In the genomic region with DNA sequence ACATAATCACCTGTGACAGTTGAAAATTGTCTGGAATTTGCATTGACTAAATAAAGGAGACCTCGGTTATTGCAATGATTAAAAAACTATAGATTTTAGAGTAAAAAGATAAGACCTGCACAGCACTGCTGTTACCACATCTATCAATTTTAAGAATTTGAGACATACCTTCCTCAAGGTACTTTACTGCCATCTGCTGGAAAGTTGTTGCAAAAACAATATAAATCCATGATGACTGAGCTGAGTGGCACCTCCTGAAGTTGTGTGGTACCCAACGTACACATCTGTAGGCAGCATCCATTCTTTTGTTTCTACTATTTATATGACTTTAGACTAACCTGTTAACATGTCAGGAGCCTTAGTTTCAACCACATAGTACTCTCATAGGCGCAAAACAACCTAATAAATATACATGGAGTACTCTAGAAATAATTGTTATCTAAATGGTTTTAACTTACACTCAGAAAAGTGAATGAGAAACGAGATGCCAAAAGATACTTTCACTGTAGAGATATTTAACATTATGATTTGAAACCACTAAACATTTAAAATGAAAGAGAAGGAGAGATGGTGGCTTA, we compare ENCODE assay signal across 8 cellular contexts.
A peak's percentile ranks its signal among the peaks of the same experiment; 100 is the strongest.
DNase-seq lines count a peak whose midpoint lies in the region; ATAC-seq, FAIRE-seq and TF ChIP-seq lines count a peak whose summit lies in the region.

No MANE protein-coding gene starts in this region.

- POLR2A ChIA-PET in BJ (lab: Charles Lee) (no interaction called here), GM12878 (lab: Charles Lee) (no interaction called here)

- peak; percentile 74 for ATAC-seq in GM18517 (IDR thresholded peaks at IDR 0.05; ENCODE audit: unreplicated experiment)
- peak; percentile 57 for ATAC-seq in HG03565 (IDR thresholded peaks at IDR 0.05; ENCODE audit: unreplicated experiment)
- peak; percentile 92 for ATAC-seq in GM12878

- peaks cover 23% of the 10 kb centered on the region for H3K36me3 ChIP-seq in BJ (ENCODE audit: control insufficient read depth, insufficient read depth, low read length)
- peaks cover 13 to 32% of the 10 kb centered on the region in 2 experiments for H3K36me3 ChIP-seq in GM12878 (ENCODE audit: control insufficient read depth in 2 of 2, insufficient read depth in 2 of 2, low read length in 1 of 2)
- peaks cover 52 to 98% (median 95%) of the 10 kb centered on the region in 4 donors for H3K36me3 ChIP-seq in stomach

- H3K4me1 ChIP-seq in GM12878 (ENCODE audit: control insufficient read depth, insufficient read depth, low read length) (no peaks in the 10 kb centered on the region), stomach (no peaks in the 10 kb centered on the region)

- intact Hi-C loops in GM12878 (cut with micrococcal nuclease; ENCODE audit: unreplicated experiment) (loop anchor here (1.0 to 5.0 kb wide), 3 partner anchors 304 to 507 kb away; a partner anchor contains a TSS), stomach (cut with DNase I; ENCODE audit: low total_unique reads) (no loop called here), posterior vena cava (cut with DNase I) (loop anchor here in 1 of 2 donors (10.0 kb wide), 1 partner anchor 697 kb away; no protein-coding TSS in a partner anchor)

- in situ Hi-C loops in GM12878 (cut with MboI), result loop anchor here (25.0 kb wide), 1 partner anchor 321 kb away; no protein-coding TSS in a partner anchor

- RAD21 ChIA-PET in GM12878 (lab: Charles Lee; ENCODE audit: unreplicated experiment), result interaction anchor here (0.6 to 2.7 kb wide), 25 partner anchors 9 to 1293 kb away, joined by 3 to 23 read pairs (median 4); no protein-coding TSS in a partner anchor

- H3K9ac ChIP-seq in GM12878 (ENCODE audit: control insufficient read depth, insufficient read depth, low read length), result no peak overlapping the region

- TF ChIP-seq EP300 in GM12878 (IDR thresholded peaks at IDR 0.05; ENCODE audit: borderline replicate concordance in 1 of 2, control insufficient read depth in 1 of 2, low read depth in 2 of 2, low read length in 2 of 2) (no peak), stomach (IDR thresholded peaks at IDR 0.05) (no peak)

- TF ChIP-seq CTCF in BJ (IDR thresholded peaks at IDR 0.05; ENCODE audit: insufficient read depth, low read depth, low read length) (peak; percentile 54), GM12878 (IDR thresholded peaks at IDR 0.05 in 2 of 3, conservative IDR thresholded peaks at IDR 0.05 in 1 of 3; ENCODE audit: control insufficient read depth in 2 of 3, extremely low read depth in 1 of 3, insufficient read depth in 1 of 3, low read depth in 3 of 3, low read length in 3 of 3) (peak; percentile 53 to 67 (median 59); a peak in 5 of 6 replicates), stomach (IDR thresholded peaks at IDR 0.05) (peak in 4 of 7 experiments; percentile 14 to 72 (median 62))

- CTCF ChIA-PET in BJ (lab: Yijun Ruan, JAX), result interaction anchor here (0.7 to 2.7 kb wide), 12 partner anchors 9 to 503 kb away, joined by 3 to 20 read pairs (median 4); a partner anchor contains a TSS
- CTCF ChIA-PET in GM12878 (lab: Yijun Ruan, JAX), result interaction anchor here (0.6 to 5.4 kb wide), 54 partner anchors 9 to 1380 kb away, joined by 3 to 85 read pairs (median 4); no protein-coding TSS in a partner anchor

- peak; percentile 90 for FAIRE-seq in GM12878 (lab: Jason Lieb, UNC)

- H3K27me3 Mint-ChIP-seq in immature natural killer cell (ENCODE audit: low read depth in 3 of 3), result peaks cover 0 to 4% (median 0%) of the 10 kb centered on the region in 3 donors

- no peak for TF ChIP-seq POLR2A in GM12878 (IDR thresholded peaks at IDR 0.05; ENCODE audit: low read depth, low read length)
- TF ChIP-seq POLR2A in stomach (IDR thresholded peaks at IDR 0.05), result no peak

- WGBS in GM12878 (ENCODE audit: insufficient coverage, insufficient replicate concordance, low lambda C conversion rate, missing lambda C conversion rate), result 26% methylated on average over 4 of the region's 4 CpGs
- WGBS in stomach, 5 donors, result 32 to 43% (median 34%) methylated on average over 4 of the region's 4 CpGs

- SMC1A ChIA-PET in GM12878 (lab: Charles Lee; ENCODE audit: uncharacterized antibody, unreplicated experiment), result interaction anchor here (0.6 to 2.5 kb wide), 36 partner anchors 9 to 776 kb away, joined by 3 to 20 read pairs (median 4); no protein-coding TSS in a partner anchor

- peak; percentile 73 for TF ChIP-seq RAD21 in GM12878 (IDR thresholded peaks at IDR 0.05; ENCODE audit: insufficient read depth, low read depth, low read length)

- H3K27ac Mint-ChIP-seq in immature natural killer cell, result peak overlapping the region in 2 of 6 donors; percentile 28 to 42

- H3K4me3 Mint-ChIP-seq in immature natural killer cell, result no peak overlapping the region

- no peak for DNase-seq in BJ (ENCODE audit: low read depth)
- peak; percentile 79 for DNase-seq in NCI-H69 (lab: John Stamatoyannopoulos, UW)
- peak; percentile 24 for DNase-seq in GM12878 (ENCODE audit: low read depth, low spot score)
- peak; percentile 46 to 60 (median 53) for DNase-seq in immature natural killer cell
- no peak for DNase-seq in stomach
- no peak for DNase-seq in posterior vena cava (ENCODE audit: low spot score)

- no peaks in the 10 kb centered on the region for H3K79me2 ChIP-seq in GM12878 (ENCODE audit: control insufficient read depth, insufficient read depth, low read length)

- H3K27me3 ChIP-seq in BJ (ENCODE audit: control insufficient read depth, insufficient read depth, low read length), result no peaks in the 10 kb centered on the region
- no peaks in the 10 kb centered on the region for H3K27me3 ChIP-seq in GM12878 (replicated peaks in 1 of 2; ENCODE audit: control insufficient read depth in 2 of 2, insufficient read depth in 2 of 2, low read length in 1 of 2)
- H3K27me3 ChIP-seq in stomach, result no peaks in the 10 kb centered on the region

- BruUV-seq in GM12878 (replicated peaks; lab: Mats Ljungman, UMichigan), result no TSS peak

- peaks cover 0 to 7% of the 10 kb centered on the region in 2 donors for H3K4me1 Mint-ChIP-seq in immature natural killer cell

- H2AFZ ChIP-seq in GM12878 (ENCODE audit: control insufficient read depth, low read depth, low read length), result no peak overlapping the region

- H3K27ac ChIP-seq in GM12878 (ENCODE audit: control insufficient read depth, insufficient read depth) (no peak overlapping the region), stomach (no peak overlapping the region)

- no peaks in the 10 kb centered on the region for H4K20me1 ChIP-seq in GM12878 (ENCODE audit: control insufficient read depth, insufficient read depth)

- H3K4me2 ChIP-seq in GM12878 (ENCODE audit: control insufficient read depth, insufficient read depth), result no peak overlapping the region

- H3K4me3 ChIP-seq in BJ (ENCODE audit: low read depth, low read length) (no peak overlapping the region), GM12878 (no peak overlapping the region), stomach (no peak overlapping the region)

- H3K9me3 ChIP-seq in GM12878 (replicated peaks; ENCODE audit: control insufficient read depth, insufficient read depth, low read length) (no peaks in the 10 kb centered on the region), stomach (no peaks in the 10 kb centered on the region)

- no peaks in the 10 kb centered on the region for H3K9me3 Mint-ChIP-seq in immature natural killer cell

- H3K36me3 Mint-ChIP-seq in immature natural killer cell, result peaks cover 14 to 47% (median 33%) of the 10 kb centered on the region in 3 donors

TF ChIP-seq in GM12878, 131 proteins besides CTCF, POLR2A, EP300 and RAD21:
- TF ChIP-seq BMI1 (IDR thresholded peaks at IDR 0.05; ENCODE audit: borderline replicate concordance) (no peak), SMC3 (IDR thresholded peaks at IDR 0.05; ENCODE audit: borderline replicate concordance, low read length) (peak; percentile 66)
- TF ChIP-seq, protein P1, sequence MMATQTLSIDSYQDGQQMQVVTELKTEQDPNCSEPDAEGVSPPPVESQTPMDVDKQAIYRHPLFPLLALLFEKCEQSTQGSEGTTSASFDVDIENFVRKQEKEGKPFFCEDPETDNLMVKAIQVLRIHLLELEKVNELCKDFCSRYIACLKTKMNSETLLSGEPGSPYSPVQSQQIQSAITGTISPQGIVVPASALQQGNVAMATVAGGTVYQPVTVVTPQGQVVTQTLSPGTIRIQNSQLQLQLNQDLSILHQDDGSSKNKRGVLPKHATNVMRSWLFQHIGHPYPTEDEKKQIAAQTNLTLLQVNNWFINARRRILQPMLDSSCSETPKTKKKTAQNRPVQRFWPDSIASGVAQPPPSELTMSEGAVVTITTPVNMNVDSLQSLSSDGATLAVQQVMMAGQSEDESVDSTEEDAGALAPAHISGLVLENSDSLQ (IDR thresholded peaks at IDR 0.05), result peak; percentile 80

Comparison
In these comparisons a context has a peak if more than half of its experiments do, and no peak if none do; other contexts are left out.
1. DNase-seq: peak in NCI-H69 (single experiment), GM12878 (single experiment) and immature natural killer cell (3 of 3); none in BJ (single experiment), stomach (single experiment) and posterior vena cava (single experiment).
2. Peak in every context shown above with its lines, with median percentiles within 50 percentile points of each other: CTCF ChIP-seq and ATAC-seq.